25 cellular contexts compared by ENCODE assay signal in the genomic region with DNA sequence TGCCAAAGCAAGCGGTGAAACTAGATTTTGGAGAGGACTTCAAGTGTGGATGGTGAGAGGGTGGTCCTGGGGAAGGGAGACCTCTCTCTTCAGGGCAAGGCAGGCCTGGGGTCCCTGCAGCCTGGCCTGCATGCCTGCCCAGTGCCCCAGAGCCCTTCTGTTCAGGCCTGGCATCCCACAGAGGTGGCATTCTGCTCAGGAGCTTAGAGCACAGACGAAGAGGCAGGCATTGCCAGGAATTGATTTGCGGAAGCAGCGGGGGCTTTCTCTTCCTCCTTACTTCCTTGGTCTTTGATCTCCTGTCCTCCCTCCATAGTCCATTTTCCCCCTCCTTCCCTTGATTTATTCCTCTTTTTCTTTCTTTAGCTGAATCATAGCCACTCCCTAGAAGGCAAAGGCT. TPM values are rescaled to one million over a fixed set of nuclear protein-coding genes. Genes with fewer than 3 reads are reported as not detected.
"Had no signal": no experiment of that assay in that cellular context is flagged by ENCODE, and none has a peak within 500 bp of the region (broad histone marks: within the 10 kb centered on the region; RNA-seq: fewer than 3 reads in every experiment).

No MANE protein-coding gene starts in this region.

- H3K4me1 ChIP-seq: colonic mucosa, heart left ventricle, spleen, tibial nerve, upper lobe of right lung, vagina had no signal

- DNase-seq: colonic mucosa; effector CD8-positive, alpha-beta T cell; foreskin melanocyte; heart left ventricle; hippocampal formation; kidney glomerular epithelial cell; spleen; stimulated activated CD4-positive, alpha-beta T cell treated with anti-CD3 and anti-CD28 coated beads, Interleukin-15, amount 100 ng/mL, for 24 hours; stimulated activated CD4-positive, alpha-beta T cell treated with anti-CD3 and anti-CD28 coated beads, Interleukin-1b, Interleukin-23, amount 100 ng/mL, for 48 hours; stimulated activated CD4-positive, alpha-beta T cell treated with anti-CD3 and anti-CD28 coated beads, Interleukin-4, amount 100 ng/mL, for 24 hours; upper lobe of right lung had no signal

- H3K36me3 ChIP-seq: colonic mucosa, heart left ventricle, neutrophil, spleen, tibial nerve, upper lobe of right lung, vagina had no signal

- H3K27me3 ChIP-seq: colonic mucosa, dorsolateral prefrontal cortex, vagina had no signal

- ATAC-seq: sciatic nerve; stimulated activated memory B cell treated with anti-CD40 and anti-IgM and Interleukin-4, amounts not matched to agents 10 μg/mL and 1 μg/mL and 100 μg/mL, for 72 hours; upper lobe of right lung had no signal

- H3K27ac ChIP-seq: colonic mucosa, dorsolateral prefrontal cortex, heart left ventricle, neutrophil, spleen, tibial nerve, upper lobe of right lung, vagina had no signal

- H3K4me3 ChIP-seq: colonic mucosa, dorsolateral prefrontal cortex, heart left ventricle, spleen, tibial nerve, upper lobe of right lung, vagina had no signal

RNA-seq across cellular contexts. Expression of a gene that starts 21.7 kb away (rescaled TPM):
- total RNA-seq: glomerular endothelial cell, liver, mesothelial cell of epicardium, mucosa of gallbladder, osteoblast, pulmonary artery endothelial cell, sciatic nerve, skeletal muscle tissue, tibial nerve, upper lobe of right lung, vagina had no signal
- polyA plus RNA-seq: esophagus, heart left ventricle, spleen had no signal
